ENCODE assay signal across 19 cellular contexts in the genomic region with DNA sequence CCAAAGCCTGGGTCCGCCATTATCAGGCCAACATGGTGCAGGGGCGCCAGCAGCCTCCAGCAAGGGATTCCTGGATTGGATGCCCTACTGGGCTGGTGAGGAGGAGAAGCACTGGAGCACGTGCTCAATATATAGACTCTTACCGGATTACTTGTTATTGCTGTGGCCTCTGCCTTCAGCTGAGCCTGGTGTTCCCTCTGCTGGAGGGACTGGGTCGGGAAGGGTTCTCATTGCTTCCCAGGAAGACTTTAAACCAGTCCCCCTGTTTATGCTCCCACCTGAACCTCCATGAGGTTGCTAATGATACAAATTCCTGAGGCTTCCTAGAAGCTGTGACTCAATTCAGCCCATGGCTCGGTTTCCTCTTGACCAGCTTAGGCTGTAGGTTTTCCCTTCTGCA.
DNase-seq lines count a peak whose midpoint lies in the region; ATAC-seq and TF ChIP-seq lines count a peak whose summit lies in the region.
"Had no signal": no experiment of that assay in that cellular context is flagged by ENCODE, and none has a peak within 500 bp of the region (broad histone marks: within the 10 kb centered on the region; RNA-seq: fewer than 3 reads in every experiment).

No MANE protein-coding gene starts in this region.

- intact Hi-C loops in HCT116 (cut with micrococcal nuclease), result no loop called here

- 0 out of 2 replicates have a peak, but pooled peaks have one; percentile 7 for TF ChIP-seq RAD21 in HCT116 (IDR thresholded peaks at IDR 0.05; ENCODE audit: low read depth)

- no peaks in the 10 kb centered on the region for H3K9me3 ChIP-seq in HCT116 (ENCODE audit: control insufficient read depth in 1 of 2, insufficient read depth in 1 of 2, low read depth in 1 of 2, low read length in 2 of 2)
- H3K9me3 ChIP-seq in mesenchymal stem cell (ENCODE audit: control insufficient read depth, low read length), result no peaks in the 10 kb centered on the region
- H3K9me3 ChIP-seq: SJSA1 had no signal

- POLR2A ChIA-PET in HCT116 (lab: Charles Lee), result no interaction called here

- H3K79me2 ChIP-seq in HCT116 (ENCODE audit: insufficient read depth, low read length), result no peaks in the 10 kb centered on the region

- no peak overlapping the region for H3K4me2 ChIP-seq in HCT116 (ENCODE audit: low read length)
- no peak overlapping the region for H3K4me2 ChIP-seq in mesenchymal stem cell (ENCODE audit: low read length, poor library complexity, severe bottlenecking)

- no peak for TF ChIP-seq POLR2A in HCT116 (IDR thresholded peaks at IDR 0.05; ENCODE audit: borderline replicate concordance, extremely low read depth, insufficient read depth, insufficient read length)

- no peak for TF ChIP-seq CTCF in HCT116 (IDR thresholded peaks at IDR 0.05 in 2 of 3, conservative IDR thresholded peaks at IDR 0.05 in 1 of 3; ENCODE audit: borderline replicate concordance in 1 of 3, insufficient read depth in 1 of 3, low read depth in 2 of 3, low read length in 2 of 3)
- TF ChIP-seq CTCF in astrocyte of the cerebellum (IDR thresholded peaks at IDR 0.05; ENCODE audit: low read depth, low read length, missing control alignments), result peak; percentile 10

- H3K23ac ChIP-seq in mesenchymal stem cell (ENCODE audit: low read length in 2 of 2), result no peak overlapping the region

- H2BK15ac ChIP-seq in mesenchymal stem cell (ENCODE audit: low read depth, poor library complexity, severe bottlenecking), result no peak overlapping the region

- H4K8ac ChIP-seq in mesenchymal stem cell (ENCODE audit: low read length), result no peak overlapping the region

- H3K14ac ChIP-seq in mesenchymal stem cell (ENCODE audit: low read length in 2 of 2), result no peak overlapping the region

- ATAC-seq in HCT116, result no peak
- ATAC-seq in HG02970 (IDR thresholded peaks at IDR 0.05; ENCODE audit: low FRiP score, unreplicated experiment), result no peak
- ATAC-seq in GM18502 (IDR thresholded peaks at IDR 0.05; ENCODE audit: poor library complexity, unreplicated experiment), result no peak
- ATAC-seq: Panc1 had no signal

- no peak overlapping the region for H3K9ac ChIP-seq in HCT116 (ENCODE audit: low read length)
- no peak overlapping the region for H3K9ac ChIP-seq in mesenchymal stem cell (ENCODE audit: low read length)

- H2BK12ac ChIP-seq in mesenchymal stem cell (ENCODE audit: low read length in 2 of 2), result no peak overlapping the region

- H3K36me3 ChIP-seq in HCT116 (ENCODE audit: control insufficient read depth in 1 of 2, insufficient read depth in 2 of 2, low read length in 2 of 2), result no peaks in the 10 kb centered on the region
- H3K36me3 ChIP-seq in mesenchymal stem cell (ENCODE audit: control insufficient read depth in 1 of 2, insufficient read depth in 2 of 2, low read depth in 1 of 2, low read length in 2 of 2), result no peaks in the 10 kb centered on the region
- H3K36me3 ChIP-seq: SJSA1 had no signal

- H2BK120ac ChIP-seq in mesenchymal stem cell (ENCODE audit: low read depth, low read length), result no peak overlapping the region

- no TSS peak for BruUV-seq in HCT116 (replicated peaks; lab: Mats Ljungman, UMichigan)

- no peak overlapping the region for H3K4ac ChIP-seq in mesenchymal stem cell (ENCODE audit: low read depth in 1 of 2, low read length in 2 of 2)

- H3K79me1 ChIP-seq in mesenchymal stem cell (replicated peaks; ENCODE audit: low read length, poor library complexity, severe bottlenecking), result no peaks in the 10 kb centered on the region

- H2AFZ ChIP-seq in HCT116 (ENCODE audit: low read depth, low read length, poor library complexity, severe bottlenecking), result no peak overlapping the region
- H2AFZ ChIP-seq in mesenchymal stem cell (ENCODE audit: low read depth, low read length), result no peak overlapping the region

- no peak overlapping the region for H4K91ac ChIP-seq in mesenchymal stem cell (ENCODE audit: low read length)

- H2BK5ac ChIP-seq in mesenchymal stem cell (ENCODE audit: low read depth, low read length, poor library complexity, severe bottlenecking), result no peak overlapping the region

- H3K27me3 ChIP-seq in HCT116 (ENCODE audit: insufficient read depth, low read length) (no peaks in the 10 kb centered on the region), mesenchymal stem cell (ENCODE audit: control insufficient read depth in 1 of 2, insufficient read depth in 1 of 2, low read length in 2 of 2) (no peaks in the 10 kb centered on the region)
- H3K27me3 ChIP-seq: SJSA1 had no signal

- 88% methylated on average over 6 of the region's 6 CpGs for WGBS in mesenchymal stem cell

- RAD21 ChIA-PET in HCT116 (lab: Charles Lee; ENCODE audit: low non-redundant PET in 1 of 2, low total read pairs in 2 of 2, uncharacterized antibody in 2 of 2, unreplicated experiment in 2 of 2), result no interaction called here

- H3K4me1 ChIP-seq in HCT116 (ENCODE audit: control insufficient read depth in 1 of 2, insufficient read depth in 2 of 2, low read length in 2 of 2), result no peaks in the 10 kb centered on the region
- H3K4me1 ChIP-seq in mesenchymal stem cell (ENCODE audit: control insufficient read depth, insufficient read depth, low read depth, low read length), result peaks cover 1% of the 10 kb centered on the region
- H3K4me1 ChIP-seq: SJSA1 had no signal

- H2AK5ac ChIP-seq in mesenchymal stem cell (ENCODE audit: low read length, severe bottlenecking), result peak overlapping the region; percentile 74

- H3K18ac ChIP-seq in mesenchymal stem cell (ENCODE audit: low read depth in 1 of 2, low read length in 2 of 2), result no peak overlapping the region

- peak; percentile 25 for DNase-seq in NCI-H146 (lab: John Stamatoyannopoulos, UW)
- DNase-seq in NCI-H146 treated with DMSO at 0.1 percent for 48 hours (lab: John Stamatoyannopoulos, UW; ENCODE audit: unreplicated experiment), result no peak
- DNase-seq in HCT116 (ENCODE audit: low read depth, low spot score), result no peak
- no peak for DNase-seq in astrocyte of the cerebellum (ENCODE audit: low read depth)
- no peak for DNase-seq in mesenchymal stem cell
- DNase-seq in cerebellum (ENCODE audit: low spot score), result no peak
- DNase-seq: CD4-positive, CD25-positive, alpha-beta regulatory T cell; COR-L47; GDM1; KG1; NCI-H1930; NCI-H2171 treated with DMSO at 0.1 percent for 48 hours; NCI-H446 treated with DMSO at 0.1 percent for 48 hours; NCI-H748 treated with DMSO at 0.1 percent for 48 hours had no signal

- in situ Hi-C loops in astrocyte of the cerebellum (cut with HindIII; ENCODE audit: low sequenced_read_pairs), result no loop called here

- H4K20me1 ChIP-seq in HCT116 (ENCODE audit: insufficient read depth), result no peaks in the 10 kb centered on the region

- H3K4me3 ChIP-seq in HCT116 (replicated peaks in 1 of 2; ENCODE audit: low read depth in 1 of 2, low read length in 2 of 2) (no peak overlapping the region), astrocyte of the cerebellum (ENCODE audit: low read depth, low read length) (no peak overlapping the region), mesenchymal stem cell (ENCODE audit: insufficient read depth in 1 of 2, low read depth in 1 of 2, low read length in 2 of 2) (no peak overlapping the region)
- H3K4me3 ChIP-seq: SJSA1 had no signal

- H3K9me2 ChIP-seq in HCT116 (ENCODE audit: insufficient read depth), result no peaks in the 10 kb centered on the region

- CTCF ChIA-PET in HCT116 (lab: Charles Lee), result no interaction called here

- H3K27ac ChIP-seq in HCT116 (ENCODE audit: low read depth, low read length) (no peak overlapping the region), mesenchymal stem cell (ENCODE audit: low read length, poor library complexity, severe bottlenecking) (no peak overlapping the region)
- H3K27ac ChIP-seq: 22Rv1, SJSA1 had no signal

TF ChIP-seq in HCT116, 20 proteins besides CTCF, POLR2A, EP300 and RAD21 (continues in another document):
- TF ChIP-seq FOSL1 (IDR thresholded peaks at IDR 0.05; ENCODE audit: low read depth), result no peak
- TF ChIP-seq ELF1 (IDR thresholded peaks at IDR 0.05; ENCODE audit: borderline replicate concordance, low read depth), result no peak
- TF ChIP-seq EZH2phosphoT487 (IDR thresholded peaks at IDR 0.05; ENCODE audit: borderline replicate concordance), result no peak
- TF ChIP-seq TCF7L2 (IDR thresholded peaks at IDR 0.05; ENCODE audit: borderline replicate concordance, extremely low read depth, insufficient read depth, insufficient read length), result no peak
- TF ChIP-seq POLR2AphosphoS5 (IDR thresholded peaks at IDR 0.05; ENCODE audit: low read depth, low read length), result no peak
- TF ChIP-seq, protein P1, sequence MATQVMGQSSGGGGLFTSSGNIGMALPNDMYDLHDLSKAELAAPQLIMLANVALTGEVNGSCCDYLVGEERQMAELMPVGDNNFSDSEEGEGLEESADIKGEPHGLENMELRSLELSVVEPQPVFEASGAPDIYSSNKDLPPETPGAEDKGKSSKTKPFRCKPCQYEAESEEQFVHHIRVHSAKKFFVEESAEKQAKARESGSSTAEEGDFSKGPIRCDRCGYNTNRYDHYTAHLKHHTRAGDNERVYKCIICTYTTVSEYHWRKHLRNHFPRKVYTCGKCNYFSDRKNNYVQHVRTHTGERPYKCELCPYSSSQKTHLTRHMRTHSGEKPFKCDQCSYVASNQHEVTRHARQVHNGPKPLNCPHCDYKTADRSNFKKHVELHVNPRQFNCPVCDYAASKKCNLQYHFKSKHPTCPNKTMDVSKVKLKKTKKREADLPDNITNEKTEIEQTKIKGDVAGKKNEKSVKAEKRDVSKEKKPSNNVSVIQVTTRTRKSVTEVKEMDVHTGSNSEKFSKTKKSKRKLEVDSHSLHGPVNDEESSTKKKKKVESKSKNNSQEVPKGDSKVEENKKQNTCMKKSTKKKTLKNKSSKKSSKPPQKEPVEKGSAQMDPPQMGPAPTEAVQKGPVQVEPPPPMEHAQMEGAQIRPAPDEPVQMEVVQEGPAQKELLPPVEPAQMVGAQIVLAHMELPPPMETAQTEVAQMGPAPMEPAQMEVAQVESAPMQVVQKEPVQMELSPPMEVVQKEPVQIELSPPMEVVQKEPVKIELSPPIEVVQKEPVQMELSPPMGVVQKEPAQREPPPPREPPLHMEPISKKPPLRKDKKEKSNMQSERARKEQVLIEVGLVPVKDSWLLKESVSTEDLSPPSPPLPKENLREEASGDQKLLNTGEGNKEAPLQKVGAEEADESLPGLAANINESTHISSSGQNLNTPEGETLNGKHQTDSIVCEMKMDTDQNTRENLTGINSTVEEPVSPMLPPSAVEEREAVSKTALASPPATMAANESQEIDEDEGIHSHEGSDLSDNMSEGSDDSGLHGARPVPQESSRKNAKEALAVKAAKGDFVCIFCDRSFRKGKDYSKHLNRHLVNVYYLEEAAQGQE (IDR thresholded peaks at IDR 0.05; ENCODE audit: low read depth), result no peak
